ENCODE assay signal across 8 cellular contexts in genomic region chr3:47381317-47382157, GRCh38. TPM values are rescaled to one million over a fixed set of nuclear protein-coding genes. Genes with fewer than 3 reads are reported as not detected.
DNase-seq lines count a peak whose midpoint lies in the region; ATAC-seq and TF ChIP-seq lines count a peak whose summit lies in the region.

No MANE protein-coding gene starts in this region.

- H3K27ac ChIP-seq in liver (ENCODE audit: low read depth in 1 of 2, low read length in 2 of 2): peak overlapping the region; percentile 95 to 97

- H3K27ac Mint-ChIP-seq in activated CD4-positive, alpha-beta T cell treated with anti-CD3 and anti-CD28 coated beads, Interleukin-2, amount 10 ng/mL, durations not matched to agents 7 days and 5 days: peak overlapping the region; percentile 100

- H3K4me3 ChIP-seq in AG10803 (ENCODE audit: low read length) (peak overlapping the region; percentile 98), liver (ENCODE audit: low read depth in 1 of 3, low read length in 3 of 3) (peak overlapping the region; percentile 72 to 98 (median 88))

- POLR2A ChIA-PET in activated CD4-positive, alpha-beta T cell treated with anti-CD3 and anti-CD28 coated beads, Interleukin-2, amount 10 ng/mL, durations not matched to agents 7 days and 5 days (lab: Charles Lee): no interaction called here

- TF ChIP-seq RAD21 in liver (IDR thresholded peaks at IDR 0.05): peak in 1 of 2 donors; percentile 18

- ATAC-seq in GM18870 (IDR thresholded peaks at IDR 0.05; ENCODE audit: unreplicated experiment): peak; percentile 36
- peak; percentile 64 for ATAC-seq in HG03103 (IDR thresholded peaks at IDR 0.05; ENCODE audit: low read depth, unreplicated experiment)

- H3K27me3 Mint-ChIP-seq in activated CD4-positive, alpha-beta T cell treated with anti-CD3 and anti-CD28 coated beads, Interleukin-2, amount 10 ng/mL, durations not matched to agents 7 days and 5 days: no peaks in the 10 kb centered on the region

- no peaks in the 10 kb centered on the region for H3K9me3 Mint-ChIP-seq in activated CD4-positive, alpha-beta T cell treated with anti-CD3 and anti-CD28 coated beads, Interleukin-2, amount 10 ng/mL, durations not matched to agents 7 days and 5 days

- CTCF ChIA-PET in activated CD4-positive, alpha-beta T cell treated with anti-CD3 and anti-CD28 coated beads, Interleukin-2, amount 10 ng/mL, durations not matched to agents 7 days and 5 days (lab: Charles Lee): interaction anchor here (0.6 to 1.1 kb wide), 3 partner anchors 10 to 608 kb away, joined by 3 to 6 read pairs (median 3); no protein-coding TSS in a partner anchor

- H3K4me1 Mint-ChIP-seq in activated CD4-positive, alpha-beta T cell treated with anti-CD3 and anti-CD28 coated beads, Interleukin-2, amount 10 ng/mL, durations not matched to agents 7 days and 5 days: peaks cover 53% of the 10 kb centered on the region

- TF ChIP-seq CTCF in AG10803 (conservative IDR thresholded peaks at IDR 0.05; ENCODE audit: low read length) (no peak), liver (IDR thresholded peaks at IDR 0.05; ENCODE audit: low read depth, low read length, missing input control) (no peak)

- no peaks in the 10 kb centered on the region for H3K9me3 ChIP-seq in liver (ENCODE audit: control insufficient read depth in 4 of 4, low read length in 3 of 4)

- H3K36me3 Mint-ChIP-seq in activated CD4-positive, alpha-beta T cell treated with anti-CD3 and anti-CD28 coated beads, Interleukin-2, amount 10 ng/mL, durations not matched to agents 7 days and 5 days (ENCODE audit: low read depth): peaks cover 14% of the 10 kb centered on the region

- peaks cover 7 to 29% (median 17%) of the 10 kb centered on the region in 4 donors for H3K4me1 ChIP-seq in liver (ENCODE audit: control insufficient read depth in 4 of 4, insufficient read depth in 4 of 4, low read length in 3 of 4)

- peak overlapping the region; percentile 98 for H3K4me3 Mint-ChIP-seq in activated CD4-positive, alpha-beta T cell treated with anti-CD3 and anti-CD28 coated beads, Interleukin-2, amount 10 ng/mL, durations not matched to agents 7 days and 5 days

- peak; percentile 86 for DNase-seq in AG10803 (ENCODE audit: low read depth)
- DNase-seq in NCI-H446 (lab: John Stamatoyannopoulos, UW): peak; percentile 41 to 74
- peak; percentile 81 for DNase-seq in activated CD4-positive, alpha-beta T cell treated with anti-CD3 and anti-CD28 coated beads, Interleukin-2, amount 10 ng/mL, durations not matched to agents 7 days and 5 days
- peak; percentile 80 for DNase-seq in dedifferentiated amniotic fluid mesenchymal stem cell (ENCODE audit: extremely low spot score)
- DNase-seq in stimulated activated CD4-positive, alpha-beta T cell treated with anti-CD3 and anti-CD28 coated beads, Interleukin-4, amount 100 ng/mL, for 1 hour: peak; percentile 67

- WGBS in liver: 10% methylated on average over 44 of the region's 44 CpGs

- H3K36me3 ChIP-seq in liver (ENCODE audit: control insufficient read depth in 4 of 4, insufficient read depth in 3 of 4, low read depth in 1 of 4, low read length in 3 of 4): no peaks in the 10 kb centered on the region

- H3K9ac ChIP-seq in liver (ENCODE audit: low read depth in 1 of 2, low read length in 2 of 2): peak overlapping the region; percentile 58 to 82

- no peaks in the 10 kb centered on the region for H3K27me3 ChIP-seq in liver (ENCODE audit: control insufficient read depth in 4 of 4, insufficient read depth in 4 of 4, low read length in 3 of 4)

TF ChIP-seq in liver, 16 proteins besides CTCF, POLR2A, EP300 and RAD21:
- TF ChIP-seq GABPA (IDR thresholded peaks at IDR 0.05 in 1 of 2, conservative IDR thresholded peaks at IDR 0.05 in 1 of 2): no peak
- no peak for TF ChIP-seq EGR1 (IDR thresholded peaks at IDR 0.05; ENCODE audit: low read depth in 2 of 2)
- no peak for TF ChIP-seq FOXA2 (IDR thresholded peaks at IDR 0.05)
TF ChIP-seq in liver: peak in this region for 0.

RNA-seq across cellular contexts. Expression of gene PTPN23, which starts 0.7 kb away (rescaled TPM):
- 10 to 100 TPM; 27.4 to 34.9 TPM for total RNA-seq in activated CD4-positive, alpha-beta T cell treated with anti-CD3 and anti-CD28 coated beads, Interleukin-2, amount 10 ng/mL, durations not matched to agents 7 days and 5 days
- total RNA-seq in liver: 10 to 100 TPM; 10.6 to 84.4 TPM
- polyA plus RNA-seq in liver: 10 to 100 TPM in 1 of 2 donors, 1 to 10 TPM in 1; 3.8 to 12.4 TPM

Comparison
In these comparisons a context has a peak if more than half of its experiments do, and no peak if none do; other contexts are left out.
1. Peak in every context shown above with its lines: DNase-seq, ATAC-seq, H3K4me3 ChIP-seq and H3K27ac ChIP-seq.